Comparison of ENCODE assay signal across 17 cellular contexts in the genomic region with DNA sequence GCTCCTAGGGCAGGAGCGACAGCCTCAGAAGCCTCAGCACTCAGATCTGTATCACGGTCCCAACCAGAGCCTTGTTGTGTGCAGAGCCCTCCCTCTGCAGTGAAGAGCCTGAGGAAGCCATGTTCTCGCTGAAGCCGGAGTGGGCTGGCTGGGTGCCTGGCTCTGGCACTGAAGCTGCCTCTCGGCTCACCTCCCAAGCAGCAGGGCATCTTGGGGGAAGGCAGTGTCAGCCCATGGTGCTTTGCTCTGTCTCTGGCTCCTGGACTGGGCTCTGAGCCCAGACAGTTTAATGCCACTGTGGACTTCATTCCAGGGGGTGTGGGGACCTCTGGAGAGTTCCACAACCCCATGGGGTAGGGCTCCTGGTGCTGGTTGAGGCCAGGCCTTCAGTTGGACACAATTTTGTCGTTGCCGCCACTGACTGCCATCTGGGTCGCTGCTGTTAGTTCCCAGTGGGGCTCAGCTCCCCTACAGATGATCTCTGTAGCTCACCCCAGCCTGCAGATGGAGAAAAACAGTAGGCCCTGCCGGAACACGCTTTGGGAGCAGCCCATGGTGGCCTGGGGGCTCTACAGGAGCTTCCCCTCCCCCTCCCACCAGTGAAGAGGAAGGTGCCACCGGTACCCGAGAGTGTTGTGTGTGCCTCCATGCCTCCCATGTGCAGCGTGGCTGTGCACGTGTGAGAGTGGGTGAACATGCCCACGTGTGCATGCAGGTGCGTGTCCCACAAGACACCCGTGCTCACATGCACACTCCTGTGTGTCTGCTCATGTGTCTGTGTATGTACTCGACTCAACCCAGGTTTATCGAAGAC.
A peak's percentile ranks its signal among the peaks of the same experiment; 100 is the strongest.
DNase-seq lines count a peak whose midpoint lies in the region; ATAC-seq and TF ChIP-seq lines count a peak whose summit lies in the region.
"Had no signal": no experiment of that assay in that cellular context is flagged by ENCODE, and none has a peak within 500 bp of the region (broad histone marks: within the 10 kb centered on the region; RNA-seq: fewer than 3 reads in every experiment).

No MANE protein-coding gene starts in this region.

- H3K4me1 Mint-ChIP-seq in CD14-positive monocyte, result no peaks in the 10 kb centered on the region
- H3K4me1 Mint-ChIP-seq: activated CD4-positive, alpha-beta T cell treated with anti-CD3 and anti-CD28 coated beads, Interleukin-2, amount 10 ng/mL, durations not matched to agents 7 days and 5 days; nephron had no signal

- peaks cover 8 to 23% (median 12%) of the 10 kb centered on the region in 7 donors for H3K9me3 Mint-ChIP-seq in CD14-positive monocyte
- H3K9me3 Mint-ChIP-seq: activated CD4-positive, alpha-beta T cell treated with anti-CD3 and anti-CD28 coated beads, Interleukin-2, amount 10 ng/mL, durations not matched to agents 7 days and 5 days had no signal

- ATAC-seq in GM18520 (IDR thresholded peaks at IDR 0.05; ENCODE audit: unreplicated experiment), result no peak
- ATAC-seq: activated T-cell treated with anti-CD3 and anti-CD28 coated beads, Interleukin-2, amount 50 U/mL, for 72 hours had no signal

- H3K36me3 Mint-ChIP-seq in CD14-positive monocyte, result no peaks in the 10 kb centered on the region

- DNase-seq in CD14-positive monocyte (ENCODE audit: low spot score) (peak; percentile 22), NCI-H446 treated with DMSO at 0.1 percent for 48 hours (lab: John Stamatoyannopoulos, UW) (peak; percentile 22), hippocampal formation (lab: John Stamatoyannopoulos, UW) (peak; percentile 23 to 49), putamen (ENCODE audit: low spot score) (peak; percentile 50), UCSD-AML1 (lab: John Stamatoyannopoulos, UW; ENCODE audit: unreplicated experiment) (no peak), NCI-H1105 (lab: John Stamatoyannopoulos, UW) (no peak), NCI-H2196 treated with DMSO at 0.1 percent for 48 hours (lab: John Stamatoyannopoulos, UW; ENCODE audit: unreplicated experiment) (no peak)
- DNase-seq: activated CD4-positive, alpha-beta T cell treated with anti-CD3 and anti-CD28 coated beads, Interleukin-2, amount 10 ng/mL, durations not matched to agents 7 days and 5 days; activated T-cell treated with anti-CD3 and anti-CD28 coated beads, Interleukin-2, amount 50 U/mL, for 72 hours; adrenal gland; AML-193; NCI-H2171 treated with DMSO at 0.1 percent for 48 hours; stimulated activated CD4-positive, alpha-beta T cell treated with anti-CD3 and anti-CD28 coated beads, Interleukin-4, amount 100 ng/mL, for 1 hour; T1000; trophoblast cell had no signal

- peaks cover 2 to 5% (median 3%) of the 10 kb centered on the region in 3 donors for H3K27me3 Mint-ChIP-seq in CD14-positive monocyte (ENCODE audit: low read depth in 3 of 3)

- TF ChIP-seq CTCF in CD14-positive monocyte (IDR thresholded peaks at IDR 0.05), result no peak

- H3K4me3 Mint-ChIP-seq in CD14-positive monocyte, result no peak overlapping the region
- H3K4me3 Mint-ChIP-seq: activated CD4-positive, alpha-beta T cell treated with anti-CD3 and anti-CD28 coated beads, Interleukin-2, amount 10 ng/mL, durations not matched to agents 7 days and 5 days; activated T-cell treated with anti-CD3 and anti-CD28 coated beads, Interleukin-2, amount 50 U/mL, for 72 hours; nephron had no signal

- no peak overlapping the region for H3K27ac Mint-ChIP-seq in CD14-positive monocyte
- H3K27ac Mint-ChIP-seq: activated CD4-positive, alpha-beta T cell treated with anti-CD3 and anti-CD28 coated beads, Interleukin-2, amount 10 ng/mL, durations not matched to agents 7 days and 5 days; activated T-cell treated with anti-CD3 and anti-CD28 coated beads, Interleukin-2, amount 50 U/mL, for 72 hours; nephron had no signal

- intact Hi-C loops in CD14-positive monocyte (cut with micrococcal nuclease), result no loop called here

Comparison
In these comparisons a context has a peak if more than half of its experiments do, and no peak if none do; other contexts are left out.
1. DNase-seq: peak in CD14-positive monocyte (single experiment), NCI-H446 treated with DMSO at 0.1 percent for 48 hours (single experiment), hippocampal formation (2 of 2) and putamen (single experiment); none in UCSD-AML1 (single experiment), NCI-H1105 (single experiment) and NCI-H2196 treated with DMSO at 0.1 percent for 48 hours (single experiment).